In the genomic region with DNA sequence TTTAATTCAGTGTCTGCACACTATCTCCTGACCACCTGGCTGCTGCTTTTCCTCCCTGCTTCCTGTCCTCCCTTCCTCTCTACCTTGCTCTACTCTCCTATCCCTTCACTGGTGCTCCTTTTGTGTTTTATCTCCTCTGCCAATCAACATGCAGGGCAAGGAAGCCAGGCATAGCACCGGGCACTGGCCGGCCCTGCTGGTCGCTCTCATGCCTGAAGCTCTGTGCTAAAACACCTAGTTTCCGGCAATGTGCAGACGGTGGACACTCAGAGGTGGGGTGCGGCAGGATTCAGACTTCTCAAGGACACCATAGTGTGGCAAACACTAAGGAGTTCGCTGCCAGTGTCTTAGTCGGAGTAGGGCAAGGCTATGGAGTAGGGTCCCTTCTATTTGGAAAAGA, we compare ENCODE assay signal across 20 cellular contexts.
DNase-seq lines count a peak whose midpoint lies in the region; ATAC-seq lines count a peak whose summit lies in the region.
"Had no signal": no experiment of that assay in that cellular context is flagged by ENCODE, and none has a peak within 500 bp of the region (broad histone marks: within the 10 kb centered on the region; RNA-seq: fewer than 3 reads in every experiment).

No MANE protein-coding gene starts in this region.

- no peak overlapping the region for H3K4me3 ChIP-seq in trophoblast cell (ENCODE audit: low read depth, low read length)
- H3K4me3 ChIP-seq: GM12878, GM23338 had no signal

- no peak overlapping the region for H2BK120ac ChIP-seq in trophoblast cell (ENCODE audit: insufficient read depth, low read length, poor library complexity)

- POLR2A ChIA-PET in activated CD8-positive, alpha-beta T cell treated with anti-CD3 and anti-CD28 coated beads, Interleukin-2, amount 10 ng/mL, durations not matched to agents 7 days and 5 days (lab: Charles Lee), result interaction anchor here (1.0 to 2.8 kb wide), 3 partner anchors 8 to 383 kb away, joined by 3 to 41 read pairs (median 3); a partner anchor contains a TSS

- H3K23ac ChIP-seq in trophoblast cell (ENCODE audit: low read length), result no peak overlapping the region

- H2BK5ac ChIP-seq in trophoblast cell (ENCODE audit: low read depth, low read length, poor library complexity), result no peak overlapping the region

- no peak overlapping the region for H2AFZ ChIP-seq in trophoblast cell (ENCODE audit: insufficient read depth, low read length, poor library complexity)
- H2AFZ ChIP-seq: GM23338 had no signal

- H3K36me3 ChIP-seq in trophoblast cell (ENCODE audit: control insufficient read depth in 1 of 2, insufficient read depth in 2 of 2, low read length in 2 of 2), result no peaks in the 10 kb centered on the region
- H3K36me3 ChIP-seq: BE2C had no signal

- H2BK12ac ChIP-seq in trophoblast cell (ENCODE audit: low read length), result peak overlapping the region; percentile 69

- DNase-seq in left lobe of liver (ENCODE audit: low spot score), result peak; percentile 29
- no peak for DNase-seq in trophoblast cell
- no peak for DNase-seq in left cardiac atrium
- DNase-seq in activated CD8-positive, alpha-beta T cell treated with anti-CD3 and anti-CD28 coated beads, Interleukin-2, amount 10 ng/mL, durations not matched to agents 7 days and 5 days, result no peak
- DNase-seq: ACHN; BE2C; CD4-positive, CD25-positive, alpha-beta regulatory T cell; CD8-positive, alpha-beta memory T cell; COR-L47; DMS 273 treated with DMSO at 0.1 percent for 48 hours; DND-41; EL; H7; HFFc6; IMR-90 had no signal

- H3K27me3 Mint-ChIP-seq in activated T-helper 17 cell treated with anti-CD3 and anti-CD28 coated beads, Interleukin-2, amount 50 U/mL, for 72 hours, result no peaks in the 10 kb centered on the region
- peaks cover 6% of the 10 kb centered on the region for H3K27me3 Mint-ChIP-seq in activated CD8-positive, alpha-beta T cell treated with anti-CD3 and anti-CD28 coated beads, Interleukin-2, amount 10 ng/mL, durations not matched to agents 7 days and 5 days (ENCODE audit: low read depth)

- H3K36me3 Mint-ChIP-seq in activated T-helper 17 cell treated with anti-CD3 and anti-CD28 coated beads, Interleukin-2, amount 50 U/mL, for 72 hours (ENCODE audit: low read depth), result no peaks in the 10 kb centered on the region
- peaks cover 1% of the 10 kb centered on the region for H3K36me3 Mint-ChIP-seq in activated CD8-positive, alpha-beta T cell treated with anti-CD3 and anti-CD28 coated beads, Interleukin-2, amount 10 ng/mL, durations not matched to agents 7 days and 5 days (ENCODE audit: low read depth)
- H3K36me3 Mint-ChIP-seq: CD4-positive, CD25-positive, alpha-beta regulatory T cell; CD8-positive, alpha-beta memory T cell had no signal

- no peaks in the 10 kb centered on the region for H3K27me3 ChIP-seq in trophoblast cell (ENCODE audit: insufficient read depth, low read length)
- H3K27me3 ChIP-seq: BE2C had no signal

- CTCF ChIA-PET in activated CD8-positive, alpha-beta T cell treated with anti-CD3 and anti-CD28 coated beads, Interleukin-2, amount 10 ng/mL, durations not matched to agents 7 days and 5 days (lab: Charles Lee), result interaction anchor here (1.0 to 9.0 kb wide), 23 partner anchors 9 to 389 kb away, joined by 3 to 226 read pairs (median 7); a partner anchor contains a TSS

- H3K27ac ChIP-seq in trophoblast cell (ENCODE audit: low read depth, low read length), result no peak overlapping the region

- ATAC-seq in activated T-helper 17 cell treated with anti-CD3 and anti-CD28 coated beads, Interleukin-2, amount 50 U/mL, for 72 hours (replicated peaks), result no peak
- ATAC-seq in left lobe of liver (no peak), left cardiac atrium (no peak), GM18519 (IDR thresholded peaks at IDR 0.05; ENCODE audit: low FRiP score, unreplicated experiment) (no peak)
- no peak for ATAC-seq in activated CD8-positive, alpha-beta T cell treated with anti-CD3 and anti-CD28 coated beads, Interleukin-2, amount 10 ng/mL, durations not matched to agents 7 days and 5 days
- ATAC-seq: GM12878, HCT116 had no signal

- H3K79me1 ChIP-seq in trophoblast cell (ENCODE audit: low read length), result peaks cover 14% of the 10 kb centered on the region

- no peak overlapping the region for H4K12ac ChIP-seq in trophoblast cell (ENCODE audit: low read depth, low read length)

- H3K79me2 ChIP-seq in trophoblast cell (ENCODE audit: control insufficient read depth, insufficient read depth, low read length, poor library complexity), result peaks cover 2% of the 10 kb centered on the region

- H3K9me3 Mint-ChIP-seq in activated T-helper 17 cell treated with anti-CD3 and anti-CD28 coated beads, Interleukin-2, amount 50 U/mL, for 72 hours, result no peaks in the 10 kb centered on the region
- H3K9me3 Mint-ChIP-seq in activated CD8-positive, alpha-beta T cell treated with anti-CD3 and anti-CD28 coated beads, Interleukin-2, amount 10 ng/mL, durations not matched to agents 7 days and 5 days (ENCODE audit: insufficient read depth), result no peaks in the 10 kb centered on the region
- H3K9me3 Mint-ChIP-seq: CD4-positive, CD25-positive, alpha-beta regulatory T cell; CD8-positive, alpha-beta memory T cell; HFFc6 had no signal

- no peak overlapping the region for H4K91ac ChIP-seq in trophoblast cell (ENCODE audit: low read depth, low read length)

- intact Hi-C loops in left cardiac atrium (cut with DNase I), result loop anchor here (10.0 kb wide), 3 partner anchors 198 to 448 kb away; a partner anchor contains a TSS

- H2AK5ac ChIP-seq in trophoblast cell (ENCODE audit: low read length), result no peak overlapping the region

- H3K14ac ChIP-seq in trophoblast cell (ENCODE audit: low read length), result no peak overlapping the region

- H3K4me1 ChIP-seq in trophoblast cell (ENCODE audit: control insufficient read depth in 1 of 2, insufficient read depth in 2 of 2, low read length in 2 of 2), result peaks cover 11 to 19% of the 10 kb centered on the region in 2 experiments
- H3K4me1 ChIP-seq: BE2C had no signal

- no peak overlapping the region for H3K4me2 ChIP-seq in trophoblast cell (ENCODE audit: low read length)
- H3K4me2 ChIP-seq: GM23338 had no signal

- H3K18ac ChIP-seq in trophoblast cell (ENCODE audit: low read length), result no peak overlapping the region

- H4K8ac ChIP-seq in trophoblast cell (ENCODE audit: low read depth, low read length), result no peak overlapping the region

- H3K4me1 Mint-ChIP-seq in activated T-helper 17 cell treated with anti-CD3 and anti-CD28 coated beads, Interleukin-2, amount 50 U/mL, for 72 hours, result peaks cover 26% of the 10 kb centered on the region
- H3K4me1 Mint-ChIP-seq in activated CD8-positive, alpha-beta T cell treated with anti-CD3 and anti-CD28 coated beads, Interleukin-2, amount 10 ng/mL, durations not matched to agents 7 days and 5 days (ENCODE audit: low read depth), result peaks cover 49% of the 10 kb centered on the region

- WGBS in trophoblast cell (ENCODE audit: extremely low coverage, insufficient coverage, insufficient read length), result no CpG with 5 or more reads among the region's 8 CpGs

- no peak overlapping the region for H3K4me3 Mint-ChIP-seq in activated T-helper 17 cell treated with anti-CD3 and anti-CD28 coated beads, Interleukin-2, amount 50 U/mL, for 72 hours
- no peak overlapping the region for H3K4me3 Mint-ChIP-seq in activated CD8-positive, alpha-beta T cell treated with anti-CD3 and anti-CD28 coated beads, Interleukin-2, amount 10 ng/mL, durations not matched to agents 7 days and 5 days
- H3K4me3 Mint-ChIP-seq: CD4-positive, CD25-positive, alpha-beta regulatory T cell; CD8-positive, alpha-beta memory T cell; GM23338; HFFc6 had no signal

- no peak overlapping the region for H3K4ac ChIP-seq in trophoblast cell (ENCODE audit: low read depth, low read length)

- H3K9ac ChIP-seq in trophoblast cell (ENCODE audit: low read length), result no peak overlapping the region

- H3K27ac Mint-ChIP-seq in activated T-helper 17 cell treated with anti-CD3 and anti-CD28 coated beads, Interleukin-2, amount 50 U/mL, for 72 hours, result peak overlapping the region; percentile 11
- no peak overlapping the region for H3K27ac Mint-ChIP-seq in activated CD8-positive, alpha-beta T cell treated with anti-CD3 and anti-CD28 coated beads, Interleukin-2, amount 10 ng/mL, durations not matched to agents 7 days and 5 days
- H3K27ac Mint-ChIP-seq: GM23338, HFFc6 had no signal

- peaks cover 3% of the 10 kb centered on the region for H3K9me3 ChIP-seq in trophoblast cell (ENCODE audit: insufficient read depth, low read depth, low read length)
- H3K9me3 ChIP-seq: BE2C had no signal
